ENCODE assay signal across 18 cellular contexts in the genomic region with DNA sequence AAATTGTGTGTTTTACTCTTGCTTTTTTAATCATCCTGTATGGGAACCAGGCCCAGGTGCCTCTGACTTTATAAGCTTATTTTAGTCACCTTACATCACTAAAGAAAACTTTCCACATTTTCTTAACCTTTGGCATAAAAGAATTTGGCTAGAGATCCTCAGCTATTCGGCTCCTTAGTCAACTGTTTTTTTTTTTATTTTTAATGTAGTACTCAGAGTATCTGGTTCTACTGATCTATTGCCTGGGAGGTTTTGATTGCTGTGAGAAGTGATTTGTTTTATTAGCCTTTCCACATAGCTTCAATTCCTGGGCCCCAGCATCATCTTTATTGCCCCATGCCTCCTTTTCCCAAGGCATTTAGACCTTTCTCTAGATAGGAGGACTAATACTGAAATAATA.
DNase-seq lines count a peak whose midpoint lies in the region; ATAC-seq and TF ChIP-seq lines count a peak whose summit lies in the region.
"Had no signal": no experiment of that assay in that cellular context is flagged by ENCODE, and none has a peak within 500 bp of the region (broad histone marks: within the 10 kb centered on the region; RNA-seq: fewer than 3 reads in every experiment).

No MANE protein-coding gene starts in this region.

- no peak overlapping the region for H3K4me3 Mint-ChIP-seq in immature natural killer cell
- H3K4me3 Mint-ChIP-seq: activated CD8-positive, alpha-beta T cell treated with anti-CD3 and anti-CD28 coated beads for 36 hours; activated T-helper 1 cell treated with anti-CD3 and anti-CD28 coated beads, Interleukin-12 subunit alpha, Interleukin-12 subunit beta, Interleukin-2, Interleukin-4 antibody, amounts not matched to agents 30 ng/mL and 10 ng/mL and 1 ng/mL, durations not matched to agents 14 hours and 24 hours and 36 hours; stimulated activated effector memory CD8-positive, alpha-beta T cell treated with anti-CD3 and anti-CD28 coated beads, Interleukin-12 subunit alpha, Interleukin-12 subunit beta, amount 100 ng/mL, for 72 hours; type B pancreatic cell had no signal

- H3K27me3 ChIP-seq in gastroesophageal sphincter = no peaks in the 10 kb centered on the region
- H3K27me3 ChIP-seq in tibial artery = no peaks in the 10 kb centered on the region
- no peaks in the 10 kb centered on the region for H3K27me3 ChIP-seq in right atrium auricular region

- H3K4me1 ChIP-seq in gastroesophageal sphincter (peaks cover 0 to 15% (median 0%) of the 10 kb centered on the region in 3 donors), tibial artery (peaks cover 0 to 63% (median 14%) of the 10 kb centered on the region in 4 donors), right atrium auricular region (no peaks in the 10 kb centered on the region)

- no peaks in the 10 kb centered on the region for H3K9me3 Mint-ChIP-seq in immature natural killer cell
- H3K9me3 Mint-ChIP-seq: activated CD8-positive, alpha-beta T cell treated with anti-CD3 and anti-CD28 coated beads for 36 hours; activated T-helper 1 cell treated with anti-CD3 and anti-CD28 coated beads, Interleukin-12 subunit alpha, Interleukin-12 subunit beta, Interleukin-2, Interleukin-4 antibody, amounts not matched to agents 30 ng/mL and 10 ng/mL and 1 ng/mL, durations not matched to agents 14 hours and 24 hours and 36 hours; stimulated activated effector memory CD8-positive, alpha-beta T cell treated with anti-CD3 and anti-CD28 coated beads, Interleukin-12 subunit alpha, Interleukin-12 subunit beta, amount 100 ng/mL, for 72 hours; type B pancreatic cell had no signal

- no peaks in the 10 kb centered on the region for H3K4me1 Mint-ChIP-seq in immature natural killer cell
- H3K4me1 Mint-ChIP-seq: stimulated activated effector memory CD8-positive, alpha-beta T cell treated with anti-CD3 and anti-CD28 coated beads, Interleukin-12 subunit alpha, Interleukin-12 subunit beta, amount 100 ng/mL, for 72 hours had no signal

- H3K36me3 ChIP-seq in gastroesophageal sphincter = peaks cover 0 to 7% of the 10 kb centered on the region in 2 donors
- H3K36me3 ChIP-seq in tibial artery = peaks cover 0 to 8% (median 0%) of the 10 kb centered on the region in 3 donors
- peaks cover 14% of the 10 kb centered on the region for H3K36me3 ChIP-seq in right atrium auricular region

- TF ChIP-seq CTCF in astrocyte of the spinal cord (IDR thresholded peaks at IDR 0.05; ENCODE audit: low read depth, low read length) (no peak), gastroesophageal sphincter (IDR thresholded peaks at IDR 0.05) (no peak), tibial artery (IDR thresholded peaks at IDR 0.05) (no peak), right atrium auricular region (IDR thresholded peaks at IDR 0.05) (no peak)

- TF ChIP-seq EP300 in gastroesophageal sphincter (IDR thresholded peaks at IDR 0.05) = no peak

- no peak overlapping the region for H3K27ac Mint-ChIP-seq in immature natural killer cell
- H3K27ac Mint-ChIP-seq: activated CD8-positive, alpha-beta T cell treated with anti-CD3 and anti-CD28 coated beads for 36 hours; activated T-helper 1 cell treated with anti-CD3 and anti-CD28 coated beads, Interleukin-12 subunit alpha, Interleukin-12 subunit beta, Interleukin-2, Interleukin-4 antibody, amounts not matched to agents 30 ng/mL and 10 ng/mL and 1 ng/mL, durations not matched to agents 14 hours and 24 hours and 36 hours; stimulated activated effector memory CD8-positive, alpha-beta T cell treated with anti-CD3 and anti-CD28 coated beads, Interleukin-12 subunit alpha, Interleukin-12 subunit beta, amount 100 ng/mL, for 72 hours; type B pancreatic cell had no signal

- no peaks in the 10 kb centered on the region for H3K36me3 Mint-ChIP-seq in immature natural killer cell
- H3K36me3 Mint-ChIP-seq: stimulated activated effector memory CD8-positive, alpha-beta T cell treated with anti-CD3 and anti-CD28 coated beads, Interleukin-12 subunit alpha, Interleukin-12 subunit beta, amount 100 ng/mL, for 72 hours had no signal

- intact Hi-C loops in tibial artery (cut with DNase I; ENCODE audit: low total_unique reads) = no loop called here

- DNase-seq in GM04504 (ENCODE audit: low read depth) (peak; percentile 86), astrocyte of the spinal cord (ENCODE audit: low read depth, low spot score) (peak; percentile 75), tibial artery (no peak), right atrium auricular region (ENCODE audit: low spot score) (no peak), middle frontal gyrus (ENCODE audit: extremely low spot score, low spot score) (no peak), immature natural killer cell (no peak), NCI-H226 (no peak)
- DNase-seq: activated CD8-positive, alpha-beta T cell treated with anti-CD3 and anti-CD28 coated beads for 36 hours; KG1; NCI-H1105; RPMI8226; WERI-Rb-1 had no signal

- in situ Hi-C loops in astrocyte of the spinal cord (cut with HindIII; ENCODE audit: low sequenced_read_pairs) = no loop called here

- no peak overlapping the region for H3K4me3 ChIP-seq in astrocyte of the spinal cord (ENCODE audit: low read depth, low read length)
- no peak overlapping the region for H3K4me3 ChIP-seq in gastroesophageal sphincter
- H3K4me3 ChIP-seq in tibial artery = no peak overlapping the region
- H3K4me3 ChIP-seq in right atrium auricular region = no peak overlapping the region
- H3K4me3 ChIP-seq: smooth muscle cell had no signal

- H3K27ac ChIP-seq in gastroesophageal sphincter = peak overlapping the region in 2 of 4 donors; percentile 9 to 44
- H3K27ac ChIP-seq in tibial artery = peak overlapping the region; percentile 50 to 64
- H3K27ac ChIP-seq in right atrium auricular region = no peak overlapping the region
- H3K27ac ChIP-seq: HL-60, WERI-Rb-1 had no signal

- peak; percentile 48 for ATAC-seq in gastroesophageal sphincter
- ATAC-seq: activated CD8-positive, alpha-beta T cell treated with anti-CD3 and anti-CD28 coated beads for 36 hours; stimulated activated effector memory CD8-positive, alpha-beta T cell treated with anti-CD3 and anti-CD28 coated beads, Interleukin-12 subunit alpha, Interleukin-12 subunit beta, amount 100 ng/mL, for 72 hours had no signal

- peaks cover 4 to 20% (median 6%) of the 10 kb centered on the region in 3 donors for H3K27me3 Mint-ChIP-seq in immature natural killer cell (ENCODE audit: low read depth in 3 of 3)
- H3K27me3 Mint-ChIP-seq: type B pancreatic cell had no signal

- H3K9me3 ChIP-seq in gastroesophageal sphincter = no peaks in the 10 kb centered on the region
- H3K9me3 ChIP-seq in tibial artery = no peaks in the 10 kb centered on the region
- no peaks in the 10 kb centered on the region for H3K9me3 ChIP-seq in right atrium auricular region

- 0 to 11% methylated on average over 1 of the region's 1 CpG for WGBS in gastroesophageal sphincter (ENCODE audit: low coverage in 1 of 2), 2 donors

- TF ChIP-seq POLR2A in gastroesophageal sphincter (IDR thresholded peaks at IDR 0.05) = no peak

Comparison
In these comparisons a context has a peak if more than half of its experiments do, and no peak if none do; other contexts are left out.
1. DNase-seq: peak in GM04504 (single experiment) and astrocyte of the spinal cord (single experiment); none in tibial artery (0 of 2), right atrium auricular region (single experiment), middle frontal gyrus (single experiment), immature natural killer cell (0 of 3) and NCI-H226 (single experiment).
2. H3K27ac ChIP-seq: peak in tibial artery (2 of 2); none in right atrium auricular region (0 of 2).